ENCODE assay signal across 19 cellular contexts in the genomic region with DNA sequence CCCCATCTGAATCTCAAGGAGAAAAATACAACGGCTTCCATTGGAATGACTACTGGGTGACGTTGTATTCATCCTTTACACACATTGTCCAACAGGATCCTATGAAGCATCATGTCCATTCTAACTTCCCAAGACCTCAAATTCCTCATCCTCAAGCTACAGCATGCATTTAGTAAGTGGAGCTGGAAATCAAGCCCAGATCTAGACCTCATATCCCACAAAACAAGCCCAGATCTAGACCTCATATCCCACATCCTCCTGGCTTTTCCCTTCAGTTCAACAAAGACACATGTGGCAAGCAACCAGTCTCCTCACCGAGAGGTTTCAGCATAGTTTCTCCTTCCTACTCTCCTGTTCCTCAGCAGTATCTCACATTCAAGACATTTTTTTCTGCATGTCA. TPM values are rescaled to one million over a fixed set of nuclear protein-coding genes. Genes with fewer than 3 reads are reported as not detected.
DNase-seq lines count a peak whose midpoint lies in the region; TF ChIP-seq lines count a peak whose summit lies in the region.
"Had no signal": no experiment of that assay in that cellular context is flagged by ENCODE, and none has a peak within 500 bp of the region (broad histone marks: within the 10 kb centered on the region; RNA-seq: fewer than 3 reads in every experiment).

No MANE protein-coding gene starts in this region.

- H3K79me2 ChIP-seq in neural progenitor cell (ENCODE audit: low read depth) = peaks cover 100% of the 10 kb centered on the region

- no peaks in the 10 kb centered on the region for H3K9me3 Mint-ChIP-seq in Calu3 (ENCODE audit: low read depth, unreplicated experiment)
- no peaks in the 10 kb centered on the region for H3K9me3 Mint-ChIP-seq in chondrocyte (ENCODE audit: low read depth)
- H3K9me3 Mint-ChIP-seq in neural progenitor cell = peaks cover 3% of the 10 kb centered on the region

- intact Hi-C loops in Calu3 (cut with micrococcal nuclease; ENCODE audit: unreplicated experiment) = no loop called here

- H3K27ac ChIP-seq in neural progenitor cell = peak overlapping the region; percentile 13
- H3K27ac ChIP-seq: A549, C4-2B, GM23248, HL-60 had no signal

- in situ Hi-C loops in G401 (cut with HindIII; ENCODE audit: low sequenced_read_pairs) = no loop called here

- H3K27me3 Mint-ChIP-seq in Calu3 (ENCODE audit: unreplicated experiment) (no peaks in the 10 kb centered on the region), chondrocyte (ENCODE audit: low read depth) (no peaks in the 10 kb centered on the region), neural progenitor cell (ENCODE audit: insufficient read depth, low read depth) (peaks cover 2% of the 10 kb centered on the region)

- no peaks in the 10 kb centered on the region for H3K27me3 ChIP-seq in neural progenitor cell

- H3K4me1 ChIP-seq in neural progenitor cell = peaks cover 16% of the 10 kb centered on the region

- TF ChIP-seq CTCF in Calu3 (IDR thresholded peaks at IDR 0.05; ENCODE audit: unreplicated experiment) = no peak
- TF ChIP-seq CTCF in chondrocyte (IDR thresholded peaks at IDR 0.05) = no peak
- no peak for TF ChIP-seq CTCF in neural progenitor cell (IDR thresholded peaks at IDR 0.05)

- CTCF ChIA-PET in Calu3 (lab: Charles Lee) = no interaction called here

- no peaks in the 10 kb centered on the region for H3K9me3 ChIP-seq in neural progenitor cell (ENCODE audit: low read depth)
- H3K9me3 ChIP-seq: A549, SK-N-SH had no signal

- no TSS peak for BruUV-seq in Calu3 (replicated peaks; lab: Mats Ljungman, UMichigan)

- no peak overlapping the region for H3K4me2 ChIP-seq in neural progenitor cell
- H3K4me2 ChIP-seq: A549, SK-N-SH had no signal

- no peak overlapping the region for H3K9ac ChIP-seq in neural progenitor cell
- H3K9ac ChIP-seq: GM23248, SK-N-SH had no signal

- peaks cover 98% of the 10 kb centered on the region for H4K20me1 ChIP-seq in neural progenitor cell (ENCODE audit: low read depth)

- H3K4me1 Mint-ChIP-seq in Calu3 (ENCODE audit: low read depth, unreplicated experiment) (peaks cover 69% of the 10 kb centered on the region), chondrocyte (ENCODE audit: low read depth) (peaks cover 58% of the 10 kb centered on the region), neural progenitor cell (peaks cover 19% of the 10 kb centered on the region)

- H3K27ac Mint-ChIP-seq in Calu3 (ENCODE audit: unreplicated experiment) = peak overlapping the region; percentile 7
- peak overlapping the region; percentile 4 for H3K27ac Mint-ChIP-seq in chondrocyte (ENCODE audit: unreplicated experiment)
- H3K27ac Mint-ChIP-seq in neural progenitor cell = no peak overlapping the region

- H3K4me3 Mint-ChIP-seq in Calu3 (ENCODE audit: low read depth, unreplicated experiment) = no peak overlapping the region
- no peak overlapping the region for H3K4me3 Mint-ChIP-seq in chondrocyte (ENCODE audit: unreplicated experiment)
- no peak overlapping the region for H3K4me3 Mint-ChIP-seq in neural progenitor cell

- H3K36me3 ChIP-seq in neural progenitor cell = peaks cover 5% of the 10 kb centered on the region

- no peak overlapping the region for H2AFZ ChIP-seq in neural progenitor cell (replicated peaks)
- H2AFZ ChIP-seq: GM23248 had no signal

- peaks cover 5% of the 10 kb centered on the region for H3F3A ChIP-seq in neural progenitor cell (ENCODE audit: low read depth)

- H3K4me3 ChIP-seq in neural progenitor cell = no peak overlapping the region
- H3K4me3 ChIP-seq: A549, GM23248 had no signal

- DNase-seq in Calu3 (no peak), LHCN-M2 (ENCODE audit: low read depth) (peak; percentile 15), chondrocyte (ENCODE audit: low spot score) (no peak), neural progenitor cell (ENCODE audit: low spot score) (no peak), AG08395 (ENCODE audit: low spot score) (no peak), T-helper 2 cell (no peak), G401 (ENCODE audit: low spot score) (no peak), cerebellar nuclear complex (lab: John Stamatoyannopoulos, UW) (no peak)
- DNase-seq: DMS153, GM23248, KBM-7, NCI-H146, NCI-H2081 treated with DMSO at 0.1 percent for 48 hours, NCI-H2227 treated with DMSO at 0.1 percent for 48 hours, NCI-H524, SK-N-SH had no signal

- H3K36me3 Mint-ChIP-seq in Calu3 (ENCODE audit: insufficient read depth, unreplicated experiment) = peaks cover 62% of the 10 kb centered on the region
- H3K36me3 Mint-ChIP-seq in chondrocyte (ENCODE audit: low read depth) = peaks cover 8% of the 10 kb centered on the region
- H3K36me3 Mint-ChIP-seq in neural progenitor cell = peaks cover 62% of the 10 kb centered on the region

RNA-seq across cellular contexts. Expression of a gene that starts 12.2 kb away (rescaled TPM):
- total RNA-seq in Calu3 (2022) (111 and 114 TPM in 2 replicates), LHCN-M2 (2014; rRNA removed) (60.3 and 63.3 TPM in 2 replicates), chondrocyte (47.9 to 55.4 TPM (median 53.0 TPM) in 3 replicates), neural progenitor cell (ENCODE audit: low replicate concordance) (172 and 242 TPM in 2 replicates)
- 15.1 TPM for polyA plus RNA-seq in LHCN-M2 (2012)
- 47.0 and 69.7 TPM in 2 replicates for total RNA-seq in G401 (2014; rRNA removed; shearing (Covaris generic))
